In genomic region chr4:92658318-92658717, GRCh38 we compare ENCODE assay signal across 30 cellular contexts.
"Had no signal": no experiment of that assay in that cellular context is flagged by ENCODE, and none has a peak within 500 bp of the region (broad histone marks: within the 10 kb centered on the region; RNA-seq: fewer than 3 reads in every experiment).

No MANE protein-coding gene starts in this region.

- H3K4me1 Mint-ChIP-seq: activated B cell treated with CpG ODN at 0.5 μM for 24 hours; activated naive CD4-positive, alpha-beta T cell treated with anti-CD3 and anti-CD28 coated beads, Interleukin-2, amount 50 U/mL, for 24 hours; activated naive CD8-positive, alpha-beta T cell treated with anti-CD3 and anti-CD28 coated beads, Interleukin-2, amount 10 ng/mL, durations not matched to agents 7 days and 5 days; brain; T-helper 17 cell had no signal

- H3K36me3 Mint-ChIP-seq: activated naive CD4-positive, alpha-beta T cell treated with anti-CD3 and anti-CD28 coated beads, Interleukin-2, amount 50 U/mL, for 24 hours; activated naive CD8-positive, alpha-beta T cell treated with anti-CD3 and anti-CD28 coated beads, Interleukin-2, amount 10 ng/mL, durations not matched to agents 7 days and 5 days; brain had no signal

- H3K36me3 ChIP-seq: ascending aorta, breast epithelium, cardiac muscle cell, colonic mucosa, esophagus squamous epithelium, gastroesophageal sphincter, WERI-Rb-1 had no signal

- H3K4me1 ChIP-seq: ascending aorta, breast epithelium, colonic mucosa, esophagus squamous epithelium, gastroesophageal sphincter had no signal

- DNase-seq: activated B cell treated with CpG ODN at 0.5 μM for 24 hours; activated CD4-positive, alpha-beta T cell treated with anti-CD3 and anti-CD28 coated beads for 48 hours; activated CD4-positive, alpha-beta T cell treated with anti-CD3 and anti-CD28 coated beads, Interleukin-2, amount 50 U/mL, for 1 hour; activated CD4-positive, alpha-beta T cell treated with anti-CD3 and anti-CD28 coated beads, Interleukin-2, amount 50 U/mL, for 48 hours; activated CD8-positive, alpha-beta memory T cell treated with anti-CD3 and anti-CD28 coated beads for 24 hours; activated CD8-positive, alpha-beta T cell treated with anti-CD3 and anti-CD28 coated beads for 36 hours; activated effector memory CD4-positive, alpha-beta T cell treated with anti-CD3 and anti-CD28 coated beads, Interleukin-2, amount 50 U/mL, for 16 hours; activated naive CD4-positive, alpha-beta T cell treated with anti-CD3 and anti-CD28 coated beads for 36 hours; activated naive CD8-positive, alpha-beta T cell treated with anti-CD3 and anti-CD28 coated beads, Interleukin-2, amount 10 ng/mL, durations not matched to agents 7 days and 5 days; activated T-cell treated with anti-CD3 and anti-CD28 coated beads, Interleukin-2, amount 50 U/mL, for 48 hours; central memory CD4-positive, alpha-beta T cell; cerebellar nuclear complex; colonic mucosa; effector CD8-positive, alpha-beta T cell; esophagus squamous epithelium; foreskin melanocyte; T-helper 17 cell; T1000; WERI-Rb-1 had no signal

- H3K27me3 ChIP-seq: ascending aorta, breast epithelium, cardiac muscle cell, colonic mucosa, esophagus squamous epithelium, gastroesophageal sphincter had no signal

- H3K27ac Mint-ChIP-seq: activated B cell treated with CpG ODN at 0.5 μM for 24 hours; activated CD8-positive, alpha-beta T cell treated with anti-CD3 and anti-CD28 coated beads for 36 hours; activated naive CD4-positive, alpha-beta T cell treated with anti-CD3 and anti-CD28 coated beads for 36 hours; activated naive CD4-positive, alpha-beta T cell treated with anti-CD3 and anti-CD28 coated beads, Interleukin-2, amount 50 U/mL, for 24 hours; activated naive CD8-positive, alpha-beta T cell treated with anti-CD3 and anti-CD28 coated beads, Interleukin-2, amount 10 ng/mL, durations not matched to agents 7 days and 5 days; activated T-helper 1 cell treated with anti-CD3 and anti-CD28 coated beads, Interleukin-12 subunit alpha, Interleukin-12 subunit beta, Interleukin-2, Interleukin-4 antibody, amounts not matched to agents 30 ng/mL and 10 ng/mL and 1 ng/mL, durations not matched to agents 14 hours and 24 hours and 36 hours; activated T-helper 2 cell treated with anti-CD3 and anti-CD28 coated beads, Interferon-gamma antibody, Interleukin-2, Interleukin-4, amounts not matched to agents 10 μg/mL and 5 μg/mL and 100 μg/mL, durations not matched to agents 14 hours and 24 hours and 36 hours; brain; T-helper 17 cell; T-helper 2 cell treated with Interferon-gamma antibody and Interleukin-4, amounts not matched to agents 5 μg/mL and 100 μg/mL, for 36 hours had no signal

- H3K27ac ChIP-seq: ascending aorta, breast epithelium, cardiac muscle cell, colonic mucosa, epithelial cell of prostate, esophagus squamous epithelium, gastroesophageal sphincter, WERI-Rb-1 had no signal

- H3K9me3 Mint-ChIP-seq: activated B cell treated with CpG ODN at 0.5 μM for 24 hours; activated naive CD4-positive, alpha-beta T cell treated with anti-CD3 and anti-CD28 coated beads, Interleukin-2, amount 50 U/mL, for 24 hours; activated naive CD8-positive, alpha-beta T cell treated with anti-CD3 and anti-CD28 coated beads, Interleukin-2, amount 10 ng/mL, durations not matched to agents 7 days and 5 days; activated T-helper 1 cell treated with anti-CD3 and anti-CD28 coated beads, Interleukin-12 subunit alpha, Interleukin-12 subunit beta, Interleukin-2, Interleukin-4 antibody, amounts not matched to agents 30 ng/mL and 10 ng/mL and 1 ng/mL, durations not matched to agents 14 hours and 24 hours and 36 hours; activated T-helper 2 cell treated with anti-CD3 and anti-CD28 coated beads, Interferon-gamma antibody, Interleukin-2, Interleukin-4, amounts not matched to agents 10 μg/mL and 5 μg/mL and 100 μg/mL, durations not matched to agents 14 hours and 24 hours and 36 hours; brain had no signal

- ATAC-seq: activated CD4-positive, CD25-positive, alpha-beta regulatory T cell treated with anti-CD3 and anti-CD28 coated beads, Interleukin-2, amount 50 U/mL, for 24 hours; activated CD8-positive, alpha-beta T cell treated with anti-CD3 and anti-CD28 coated beads for 36 hours; gastroesophageal sphincter; T-helper 17 cell had no signal

- H3K27me3 Mint-ChIP-seq: activated B cell treated with CpG ODN at 0.5 μM for 24 hours; activated CD8-positive, alpha-beta T cell treated with anti-CD3 and anti-CD28 coated beads for 36 hours; activated naive CD4-positive, alpha-beta T cell treated with anti-CD3 and anti-CD28 coated beads, Interleukin-2, amount 50 U/mL, for 24 hours; activated naive CD8-positive, alpha-beta T cell treated with anti-CD3 and anti-CD28 coated beads, Interleukin-2, amount 10 ng/mL, durations not matched to agents 7 days and 5 days; brain; T-helper 17 cell had no signal

- H3K4me3 Mint-ChIP-seq: activated B cell treated with CpG ODN at 0.5 μM for 24 hours; activated CD8-positive, alpha-beta T cell treated with anti-CD3 and anti-CD28 coated beads for 36 hours; activated naive CD4-positive, alpha-beta T cell treated with anti-CD3 and anti-CD28 coated beads for 36 hours; activated naive CD4-positive, alpha-beta T cell treated with anti-CD3 and anti-CD28 coated beads, Interleukin-2, amount 50 U/mL, for 24 hours; activated naive CD8-positive, alpha-beta T cell treated with anti-CD3 and anti-CD28 coated beads, Interleukin-2, amount 10 ng/mL, durations not matched to agents 7 days and 5 days; activated T-helper 1 cell treated with anti-CD3 and anti-CD28 coated beads, Interleukin-12 subunit alpha, Interleukin-12 subunit beta, Interleukin-2, Interleukin-4 antibody, amounts not matched to agents 30 ng/mL and 10 ng/mL and 1 ng/mL, durations not matched to agents 14 hours and 24 hours and 36 hours; brain; T-helper 17 cell; T-helper 2 cell treated with Interferon-gamma antibody and Interleukin-4, amounts not matched to agents 5 μg/mL and 100 μg/mL, for 36 hours had no signal

- H3K9me3 ChIP-seq: ascending aorta, breast epithelium, colonic mucosa, esophagus squamous epithelium, gastroesophageal sphincter had no signal

- H3K4me3 ChIP-seq: ascending aorta, breast epithelium, cardiac muscle cell, colonic mucosa, esophagus squamous epithelium, gastroesophageal sphincter had no signal
